ENCODE assay signal across 17 cellular contexts in genomic region chr1:228975238-228975929, GRCh38.
A peak's percentile ranks its signal among the peaks of the same experiment; 100 is the strongest.
DNase-seq lines count a peak whose midpoint lies in the region; ATAC-seq and FAIRE-seq lines count a peak whose summit lies in the region.
"Had no signal": no experiment of that assay in that cellular context is flagged by ENCODE, and none has a peak within 500 bp of the region (broad histone marks: within the 10 kb centered on the region; RNA-seq: fewer than 3 reads in every experiment).

No MANE protein-coding gene starts in this region.

- H2BK15ac ChIP-seq in neuronal stem cell (ENCODE audit: low read length) = peak overlapping the region; percentile 31

- peak overlapping the region; percentile 11 for H3K27ac Mint-ChIP-seq in dendritic cell treated with granulocyte-macrophage colony-stimulating factor and Interleukin-4, amounts not matched to agents 40 ng/mL and 50 ng/mL, for 4 days
- H3K27ac Mint-ChIP-seq: B cell; CD4-positive, alpha-beta T cell had no signal

- H3K4ac ChIP-seq in neuronal stem cell (ENCODE audit: low read length) = no peak overlapping the region

- WGBS in neuronal stem cell (ENCODE audit: extremely low coverage in 2 of 2, insufficient read length in 2 of 2, insufficient replicate concordance in 1 of 2), 2 donors = no CpG with 5 or more reads among the region's 9 CpGs

- no peak overlapping the region for H4K8ac ChIP-seq in neuronal stem cell (ENCODE audit: low read depth, low read length)

- H2BK5ac ChIP-seq in neuronal stem cell (ENCODE audit: low read length) = no peak overlapping the region

- H3K9ac ChIP-seq in neuronal stem cell (ENCODE audit: low read depth, low read length, poor library complexity) = no peak overlapping the region

- H3K14ac ChIP-seq in neuronal stem cell (ENCODE audit: low read length) = no peak overlapping the region

- no peak for FAIRE-seq in RCC 7860 (lab: Jason Lieb, UNC)
- FAIRE-seq: A204.1, GM12878, GM18507 had no signal

- H3K4me3 ChIP-seq in H7 (ENCODE audit: insufficient read depth, low read depth, low read length) = no peak overlapping the region
- no peak overlapping the region for H3K4me3 ChIP-seq in neuronal stem cell (ENCODE audit: low read length in 2 of 2)
- H3K4me3 ChIP-seq: GM12878 had no signal

- no peak overlapping the region for H3K4me3 Mint-ChIP-seq in dendritic cell treated with granulocyte-macrophage colony-stimulating factor and Interleukin-4, amounts not matched to agents 40 ng/mL and 50 ng/mL, for 4 days
- H3K4me3 Mint-ChIP-seq: B cell; CD4-positive, alpha-beta T cell had no signal

- H2AK5ac ChIP-seq in neuronal stem cell (ENCODE audit: low read depth, low read length) = peak overlapping the region; percentile 13

- DNase-seq in H7 (peak; percentile 18), islet precursor cell (peak; percentile 47), neuronal stem cell (ENCODE audit: low spot score) (no peak), RCC 7860 (ENCODE audit: low spot score) (no peak), EL (no peak)
- DNase-seq: C1 segment of cervical spinal cord; Calu3; CD4-positive, alpha-beta T cell; DMS 273 treated with DMSO at 0.1 percent for 48 hours had no signal

- H3K4me1 Mint-ChIP-seq in dendritic cell treated with granulocyte-macrophage colony-stimulating factor and Interleukin-4, amounts not matched to agents 40 ng/mL and 50 ng/mL, for 4 days (ENCODE audit: low read depth) = peaks cover 29% of the 10 kb centered on the region
- H3K4me1 Mint-ChIP-seq: B cell had no signal

- H2AFZ ChIP-seq in neuronal stem cell (ENCODE audit: low read length) = no peak overlapping the region

- H3K18ac ChIP-seq in neuronal stem cell (ENCODE audit: low read length) = peak overlapping the region; percentile 31

- H3K36me3 ChIP-seq in H7 (replicated peaks; ENCODE audit: control insufficient read depth, insufficient read depth, low read length) (no peaks in the 10 kb centered on the region), neuronal stem cell (replicated peaks in 1 of 2; ENCODE audit: control insufficient read depth in 2 of 2, insufficient read depth in 2 of 2, low read length in 2 of 2) (no peaks in the 10 kb centered on the region)

- no peak for ATAC-seq in GM18511 (IDR thresholded peaks at IDR 0.05; ENCODE audit: unreplicated experiment)
- ATAC-seq: GM12878, HCT116 had no signal

- intact Hi-C loops in dendritic cell treated with granulocyte-macrophage colony-stimulating factor and Interleukin-4, amounts not matched to agents 40 ng/mL and 50 ng/mL, for 4 days (cut with micrococcal nuclease) = no loop called here

- no peak overlapping the region for H2BK120ac ChIP-seq in neuronal stem cell (ENCODE audit: low read depth, low read length)

- H3K4me2 ChIP-seq in neuronal stem cell (ENCODE audit: insufficient read depth, low read length, poor library complexity, severe bottlenecking) = no peak overlapping the region

- H3K36me3 Mint-ChIP-seq in dendritic cell treated with granulocyte-macrophage colony-stimulating factor and Interleukin-4, amounts not matched to agents 40 ng/mL and 50 ng/mL, for 4 days (ENCODE audit: low read depth) = no peaks in the 10 kb centered on the region

- no peak overlapping the region for H4K91ac ChIP-seq in neuronal stem cell (ENCODE audit: low read depth, low read length, poor library complexity)

- H3K23ac ChIP-seq in neuronal stem cell (ENCODE audit: low read depth, low read length, poor library complexity) = no peak overlapping the region

- H2BK12ac ChIP-seq in neuronal stem cell (ENCODE audit: low read length) = no peak overlapping the region

- no peaks in the 10 kb centered on the region for H3K79me1 ChIP-seq in neuronal stem cell (ENCODE audit: low read depth, low read length)

- peaks cover 0 to 20% of the 10 kb centered on the region in 2 donors for H3K4me1 ChIP-seq in neuronal stem cell (ENCODE audit: control insufficient read depth in 2 of 2, insufficient read depth in 1 of 2, low read depth in 1 of 2, low read length in 2 of 2)

- H3K9me3 Mint-ChIP-seq in dendritic cell treated with granulocyte-macrophage colony-stimulating factor and Interleukin-4, amounts not matched to agents 40 ng/mL and 50 ng/mL, for 4 days = no peaks in the 10 kb centered on the region
- H3K9me3 Mint-ChIP-seq: CD4-positive, alpha-beta T cell had no signal

- no peak overlapping the region for H3K27ac ChIP-seq in neuronal stem cell (replicated peaks; ENCODE audit: low read length)
- H3K27ac ChIP-seq: HL-60 had no signal

- H3K9me3 ChIP-seq in neuronal stem cell (replicated peaks in 1 of 2; ENCODE audit: control insufficient read depth in 2 of 2, insufficient read depth in 1 of 2, low read depth in 1 of 2, low read length in 2 of 2) = peaks cover 0 to 1% of the 10 kb centered on the region in 2 donors

- H3K27me3 ChIP-seq in H7 (ENCODE audit: control insufficient read depth, insufficient read depth, low read length) = no peaks in the 10 kb centered on the region
- H3K27me3 ChIP-seq in neuronal stem cell (ENCODE audit: control insufficient read depth in 3 of 3, insufficient read depth in 3 of 3, low read depth in 1 of 3, low read length in 3 of 3) = peaks cover 0 to 3% (median 0%) of the 10 kb centered on the region in 3 experiments

- peaks cover 3% of the 10 kb centered on the region for H3K27me3 Mint-ChIP-seq in dendritic cell treated with granulocyte-macrophage colony-stimulating factor and Interleukin-4, amounts not matched to agents 40 ng/mL and 50 ng/mL, for 4 days
- H3K27me3 Mint-ChIP-seq: CD4-positive, alpha-beta T cell had no signal

Comparison
In these comparisons a context has a peak if more than half of its experiments do, and no peak if none do; other contexts are left out.
1. DNase-seq: peak in H7 (single experiment) and islet precursor cell (single experiment); none in neuronal stem cell (single experiment), RCC 7860 (single experiment) and EL (single experiment).